Comparison of ENCODE assay signal across 11 cellular contexts in the genomic region with DNA sequence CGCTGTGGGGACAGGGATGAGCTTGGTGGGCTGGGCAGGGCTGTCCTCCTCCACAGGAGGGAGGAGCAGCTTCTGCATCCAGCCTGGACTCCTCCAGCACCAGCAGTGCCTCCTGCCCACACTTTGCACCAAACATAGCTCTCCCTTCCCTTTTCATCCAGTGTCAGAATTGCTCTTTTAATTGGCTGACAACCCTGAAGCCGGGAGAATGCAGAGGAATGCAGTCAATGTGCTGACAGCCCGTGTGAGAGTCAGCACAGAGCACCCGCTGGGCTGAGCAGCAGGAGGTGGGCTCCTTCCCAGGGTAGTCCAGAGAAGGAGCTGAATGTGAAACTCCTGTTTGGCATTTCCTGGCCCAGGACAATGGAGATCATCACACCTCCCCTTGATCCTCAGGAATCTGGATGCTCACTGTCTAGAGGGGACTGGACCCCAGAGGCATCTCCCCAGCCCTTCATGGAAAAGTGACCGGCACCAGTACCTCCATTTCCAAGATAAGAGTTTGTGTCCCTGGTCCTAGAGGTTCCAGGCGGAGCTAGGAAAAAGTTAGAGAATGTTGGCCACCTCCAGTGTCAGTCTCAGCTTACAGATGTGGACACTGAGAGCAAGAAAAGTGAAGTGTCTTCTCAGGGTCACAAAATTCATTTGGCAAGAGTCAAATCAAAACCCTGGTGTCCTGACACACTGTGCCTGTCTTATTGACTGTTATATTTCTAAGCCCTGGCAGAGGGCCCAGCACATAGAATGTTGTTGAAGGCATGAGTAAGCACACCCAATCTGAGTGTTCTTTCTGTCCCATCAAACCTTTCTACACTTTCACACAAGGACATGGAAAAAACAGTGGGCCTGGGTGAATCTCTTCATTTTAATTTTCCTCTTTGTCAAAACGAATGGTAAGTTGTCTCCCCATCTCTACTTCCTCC.
DNase-seq lines count a peak whose midpoint lies in the region; ATAC-seq and TF ChIP-seq lines count a peak whose summit lies in the region.
"Had no signal": no experiment of that assay in that cellular context is flagged by ENCODE, and none has a peak within 500 bp of the region (broad histone marks: within the 10 kb centered on the region; RNA-seq: fewer than 3 reads in every experiment).

No MANE protein-coding gene starts in this region.

- peaks cover 33% of the 10 kb centered on the region for H3K4me1 ChIP-seq in GM23248 (ENCODE audit: insufficient read depth)
- peaks cover 53% of the 10 kb centered on the region for H3K4me1 ChIP-seq in SJSA1 (replicated peaks)
- H3K4me1 ChIP-seq in fibroblast of lung (ENCODE audit: control insufficient read depth, extremely low read depth, insufficient read depth, low read length) = peaks cover 20% of the 10 kb centered on the region
- H3K4me1 ChIP-seq in prostate gland (replicated peaks) = no peaks in the 10 kb centered on the region

- in situ Hi-C loops in GM23248 (cut with MboI) = no loop called here

- no peaks in the 10 kb centered on the region for H3K9me2 ChIP-seq in GM23248 (ENCODE audit: insufficient read depth)

- H3K27me3 ChIP-seq in GM23248 (replicated peaks; ENCODE audit: insufficient read depth) (no peaks in the 10 kb centered on the region), SJSA1 (replicated peaks) (no peaks in the 10 kb centered on the region), fibroblast of lung (ENCODE audit: control insufficient read depth, insufficient read depth, low read length) (no peaks in the 10 kb centered on the region), prostate gland (replicated peaks; ENCODE audit: insufficient read depth) (no peaks in the 10 kb centered on the region)
- H3K27me3 ChIP-seq: transverse colon had no signal

- DNase-seq in GM23248 (peak; percentile 88), SJSA1 (ENCODE audit: low read depth in 1 of 2, low spot score in 2 of 2) (peak; percentile 68 to 71), fibroblast of lung (ENCODE audit: low read depth in 2 of 2) (peak; percentile 72 to 78), prostate gland (ENCODE audit: low spot score) (peak; percentile 39), epidermal melanocyte (ENCODE audit: insufficient read length, low spot score) (no peak), NCI-H82 (lab: John Stamatoyannopoulos, UW) (no peak), type B pancreatic cell (ENCODE audit: extremely low spot score, unreplicated experiment) (no peak)
- DNase-seq: NCI-H2029 treated with DMSO at 0.1 percent for 48 hours, transverse colon had no signal

- H3K9me3 ChIP-seq in GM23248 (ENCODE audit: low read depth) (no peaks in the 10 kb centered on the region), SJSA1 (replicated peaks) (no peaks in the 10 kb centered on the region), fibroblast of lung (ENCODE audit: control insufficient read depth, insufficient read depth, low read depth, low read length) (no peaks in the 10 kb centered on the region), prostate gland (no peaks in the 10 kb centered on the region)

- intact Hi-C loops in prostate gland (cut with DNase I) = no loop called here

- H3K4me3 Mint-ChIP-seq in type B pancreatic cell = no peak overlapping the region

- no peaks in the 10 kb centered on the region for H4K20me1 ChIP-seq in GM23248 (ENCODE audit: insufficient read depth)
- no peaks in the 10 kb centered on the region for H4K20me1 ChIP-seq in fibroblast of lung (ENCODE audit: control insufficient read depth, extremely low read depth, insufficient read depth, low read length)

- TF ChIP-seq POLR2A in prostate gland (IDR thresholded peaks at IDR 0.05) = no peak

- no peak overlapping the region for H3K27ac Mint-ChIP-seq in type B pancreatic cell

- H3F3A ChIP-seq in GM23248 (ENCODE audit: insufficient read depth) = peaks cover 24% of the 10 kb centered on the region

- H3K4me3 ChIP-seq in GM23248 (peak overlapping the region; percentile 46), SJSA1 (no peak overlapping the region), fibroblast of lung (replicated peaks in 1 of 4; ENCODE audit: control extremely low read depth in 1 of 4, insufficient read depth in 1 of 4, low read depth in 3 of 4, low read length in 4 of 4) (no peak overlapping the region), prostate gland (no peak overlapping the region)
- H3K4me3 ChIP-seq: transverse colon had no signal

- H3K36me3 Mint-ChIP-seq in type B pancreatic cell = no peaks in the 10 kb centered on the region

- H3K27ac ChIP-seq in GM23248 (peak overlapping the region; percentile 75), SJSA1 (peak overlapping the region; percentile 75), fibroblast of lung (ENCODE audit: insufficient read depth, low read length) (peak overlapping the region; percentile 68), prostate gland (no peak overlapping the region)
- H3K27ac ChIP-seq: epithelial cell of prostate, transverse colon had no signal

- H2AFZ ChIP-seq in GM23248 = peak overlapping the region; percentile 54
- peak overlapping the region; percentile 21 for H2AFZ ChIP-seq in fibroblast of lung (ENCODE audit: low read length)

- peak overlapping the region; percentile 76 for H3K4me2 ChIP-seq in GM23248 (ENCODE audit: unreplicated experiment)
- peak overlapping the region; percentile 57 for H3K4me2 ChIP-seq in fibroblast of lung (ENCODE audit: extremely low read depth, insufficient read depth, low read length)

- 6 to 9% methylated on average over 7 of the region's 7 CpGs for WGBS in GM23248 (ENCODE audit: low coverage in 1 of 2, low lambda C conversion rate in 2 of 2, missing lambda C conversion rate in 2 of 2), 2 experiments
- 43% methylated on average over 7 of the region's 7 CpGs for WGBS in prostate gland

- no peak for ATAC-seq in GM21423 (IDR thresholded peaks at IDR 0.05; ENCODE audit: unreplicated experiment)

- H3K27me3 Mint-ChIP-seq in type B pancreatic cell = no peaks in the 10 kb centered on the region

- TF ChIP-seq CTCF in fibroblast of lung (conservative IDR thresholded peaks at IDR 0.05 in 1 of 2, IDR thresholded peaks at IDR 0.05 in 1 of 2; ENCODE audit: low read depth in 1 of 2, low read length in 2 of 2) (no peak), prostate gland (IDR thresholded peaks at IDR 0.05) (no peak), type B pancreatic cell (conservative IDR thresholded peaks at IDR 0.05) (no peak)

- H3K79me2 ChIP-seq in GM23248 (ENCODE audit: insufficient read depth) (no peaks in the 10 kb centered on the region), fibroblast of lung (ENCODE audit: control insufficient read depth, insufficient read depth, low read length) (no peaks in the 10 kb centered on the region)

- no peaks in the 10 kb centered on the region for H3K36me3 ChIP-seq in GM23248 (ENCODE audit: low read depth)
- no peaks in the 10 kb centered on the region for H3K36me3 ChIP-seq in SJSA1
- no peaks in the 10 kb centered on the region for H3K36me3 ChIP-seq in fibroblast of lung (ENCODE audit: control insufficient read depth, insufficient read depth, low read length)
- H3K36me3 ChIP-seq in prostate gland = no peaks in the 10 kb centered on the region
- H3K36me3 ChIP-seq: transverse colon had no signal

- peak overlapping the region; percentile 43 for H3K9ac ChIP-seq in GM23248
- H3K9ac ChIP-seq in fibroblast of lung (ENCODE audit: insufficient read depth, low read length) = no peak overlapping the region

- H3K4me1 Mint-ChIP-seq in type B pancreatic cell (ENCODE audit: unreplicated experiment) = peaks cover 14% of the 10 kb centered on the region

- H3K9me3 Mint-ChIP-seq in type B pancreatic cell = no peaks in the 10 kb centered on the region

Comparison
In these comparisons a context has a peak if more than half of its experiments do, and no peak if none do; other contexts are left out.
1. DNase-seq: peak in GM23248 (single experiment), SJSA1 (2 of 2), fibroblast of lung (2 of 2) and prostate gland (single experiment); none in epidermal melanocyte (single experiment), NCI-H82 (single experiment) and type B pancreatic cell (single experiment).
2. H3K27ac ChIP-seq: peak in GM23248 (single experiment), SJSA1 (single experiment) and fibroblast of lung (single experiment); none in prostate gland (0 of 2).